ENCODE assay signal across 7 cellular contexts in the genomic region with DNA sequence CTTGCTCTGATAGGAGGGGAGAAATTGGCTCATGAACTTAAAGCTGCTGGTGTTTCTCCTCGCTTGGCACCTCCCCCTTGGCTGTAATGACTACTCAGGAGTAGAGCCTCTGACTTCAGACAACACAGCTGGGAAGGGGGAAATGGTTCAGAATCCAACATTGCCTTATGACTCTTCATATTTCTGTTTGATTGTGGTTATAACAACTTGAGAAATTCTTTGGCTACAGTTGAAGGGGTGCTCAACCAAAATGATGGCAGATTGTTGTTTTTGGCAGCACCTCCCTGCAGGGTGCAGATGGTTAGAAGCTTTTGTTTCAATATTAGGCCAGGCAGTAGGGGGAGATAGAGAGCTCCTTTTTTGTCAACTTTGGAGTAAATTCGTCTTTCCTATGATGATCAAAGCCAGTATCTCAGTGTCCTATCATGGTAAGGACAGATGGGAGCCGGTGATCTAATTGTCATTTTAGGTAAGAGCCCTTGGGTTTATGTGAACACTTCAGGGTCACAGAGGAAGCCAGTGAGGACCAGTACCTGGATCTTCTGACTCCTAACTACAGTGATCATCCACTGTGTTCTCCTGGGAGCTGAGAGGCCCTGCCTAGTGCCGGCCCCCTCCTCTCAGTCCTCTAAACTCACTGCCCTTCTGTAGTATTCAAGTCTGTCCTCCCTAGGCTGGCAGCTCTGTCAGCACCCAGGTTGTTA. TPM values are rescaled to one million over a fixed set of nuclear protein-coding genes. Genes with fewer than 3 reads are reported as not detected.
A peak's percentile ranks its signal among the peaks of the same experiment; 100 is the strongest.
DNase-seq lines count a peak whose midpoint lies in the region; ATAC-seq and TF ChIP-seq lines count a peak whose summit lies in the region.

No MANE protein-coding gene starts in this region.

- ATAC-seq in GM21737 (IDR thresholded peaks at IDR 0.05; ENCODE audit: unreplicated experiment), result no peak

- POLR2A ChIA-PET in HEK293T (lab: Yijun Ruan, JAX), result interaction anchor here (1.3 kb wide), 1 partner anchor 16 kb away, joined by 3 read pairs; no protein-coding TSS in a partner anchor

- H4K20me1 ChIP-seq in DOHH2 (ENCODE audit: control insufficient read depth, insufficient read depth, low read depth, low read length), result no peaks in the 10 kb centered on the region; the same call in 1 of the 2 replicates

- H3K27me3 ChIP-seq in DOHH2 (ENCODE audit: control insufficient read depth, low read length) (no peaks in the 10 kb centered on the region), breast epithelium (no peaks in the 10 kb centered on the region)

- H3K79me2 ChIP-seq in DOHH2 (ENCODE audit: control insufficient read depth, low read length), result peaks cover 28% of the 10 kb centered on the region

- DNase-seq in HEK293T (ENCODE audit: extremely low spot score) (peak; percentile 60), NOMO-1 treated with DMSO at 0.1 percent for 48 hours (lab: John Stamatoyannopoulos, UW; ENCODE audit: unreplicated experiment) (peak; percentile 23), breast epithelium (ENCODE audit: low spot score in 2 of 2) (peak in 1 of 2 donors; percentile 27), islet precursor cell (peak; percentile 65)
- peak; percentile 28 for DNase-seq in stimulated activated CD8-positive, alpha-beta memory T cell treated with anti-CD3 and anti-CD28 coated beads, Interleukin-4, amount 100 ng/mL, for 48 hours

- H3K4me2 ChIP-seq in DOHH2 (ENCODE audit: low read length), result no peak overlapping the region

- no peak for TF ChIP-seq POLR2A in breast epithelium (IDR thresholded peaks at IDR 0.05)

- no peak overlapping the region for H3K4me3 ChIP-seq in DOHH2 (ENCODE audit: low read length)
- H3K4me3 ChIP-seq in breast epithelium, result no peak overlapping the region

- H3K9me2 ChIP-seq in DOHH2 (replicated peaks; ENCODE audit: control insufficient read depth, low read length), result no peaks in the 10 kb centered on the region

- H3K36me3 ChIP-seq in DOHH2 (ENCODE audit: control insufficient read depth, low read length) (peaks cover 78% of the 10 kb centered on the region), breast epithelium (no peaks in the 10 kb centered on the region)

- CTCF ChIA-PET in HEK293T (lab: Yijun Ruan, JAX), result interaction anchor here (0.6 to 1.5 kb wide), 16 partner anchors 9 to 1520 kb away, joined by 3 to 15 read pairs (median 6); no protein-coding TSS in a partner anchor

- TF ChIP-seq CTCF in DOHH2 (IDR thresholded peaks at IDR 0.05; ENCODE audit: low read depth, low read length, poor library complexity, severe bottlenecking) (peak; percentile 78), breast epithelium (IDR thresholded peaks at IDR 0.05) (peak; percentile 55 to 70 (median 57))

- H3K27ac ChIP-seq in DOHH2 (ENCODE audit: low read depth, low read length), result no peak overlapping the region
- H3K27ac ChIP-seq in breast epithelium, result peak overlapping the region; percentile 61 to 86

- H3K9me3 ChIP-seq in DOHH2 (ENCODE audit: control insufficient read depth, insufficient read depth, low read length), result no peaks in the 10 kb centered on the region
- no peaks in the 10 kb centered on the region for H3K9me3 ChIP-seq in breast epithelium

- no peaks in the 10 kb centered on the region for H3F3A ChIP-seq in DOHH2 (ENCODE audit: control insufficient read depth, insufficient read depth)

- peaks cover 30% of the 10 kb centered on the region for H3K4me1 ChIP-seq in DOHH2 (ENCODE audit: control insufficient read depth, low read length)
- H3K4me1 ChIP-seq in breast epithelium, result no peaks in the 10 kb centered on the region

- intact Hi-C loops in breast epithelium (cut with DNase I; ENCODE audit: low total_unique reads), result no loop called here

TF ChIP-seq in HEK293T, 16 proteins besides CTCF, POLR2A, EP300 and RAD21:
- TF ChIP-seq ELF4 (IDR thresholded peaks at IDR 0.05) (no peak), SUZ12 (IDR thresholded peaks at IDR 0.05) (no peak), L3MBTL2 (conservative IDR thresholded peaks at IDR 0.05) (no peak), FOXA1 (IDR thresholded peaks at IDR 0.05) (no peak)

RNA-seq across cellular contexts. Expression of a gene that starts 39.9 kb away (rescaled TPM):
- total RNA-seq in breast epithelium, result 10 to 100 TPM; 21.4 to 33.8 (median 31.3) TPM

RNA-seq across cellular contexts. Expression of a gene that starts 40.2 kb away (rescaled TPM):
- total RNA-seq in breast epithelium, result 10 to 100 TPM; 10.2 to 20.2 (median 16.7) TPM
